In genomic region chr14:23159516-23159915, GRCh38 we compare ENCODE assay signal across 17 cellular contexts. TPM values are rescaled to one million over a fixed set of nuclear protein-coding genes. Genes with fewer than 3 reads are reported as not detected.
"Had no signal": no experiment of that assay in that cellular context is flagged by ENCODE, and none has a peak within 500 bp of the region (broad histone marks: within the 10 kb centered on the region; RNA-seq: fewer than 3 reads in every experiment).

No MANE protein-coding gene starts in this region.

- H3K9me3 ChIP-seq: esophagus squamous epithelium, gastrocnemius medialis, heart right ventricle, left ventricle myocardium inferior, stomach, thyroid gland had no signal

- H3K27ac ChIP-seq: left ventricle myocardium inferior had no signal

- H3K27me3 ChIP-seq: esophagus squamous epithelium, gastrocnemius medialis, heart right ventricle, stomach, thyroid gland had no signal

- ATAC-seq: activated naive CD4-positive, alpha-beta T cell treated with anti-CD3 and anti-CD28 coated beads, Interleukin-2, amount 50 U/mL, for 72 hours; gastrocnemius medialis; heart right ventricle; T-helper 17 cell had no signal

- H3K4me3 ChIP-seq: esophagus squamous epithelium, gastrocnemius medialis, heart right ventricle, left ventricle myocardium inferior, stomach, thyroid gland had no signal

- H3K36me3 ChIP-seq: heart right ventricle, left ventricle myocardium inferior, thyroid gland had no signal

- DNase-seq: activated CD4-positive, alpha-beta T cell treated with anti-CD3 and anti-CD28 coated beads, Interleukin-2, amount 50 U/mL, for 1 hour; esophagus squamous epithelium; gastrocnemius medialis; heart right ventricle; kidney; left ventricle myocardium inferior; mesendoderm; stimulated activated CD4-positive, alpha-beta T cell treated with anti-CD3 and anti-CD28 coated beads, Interleukin-15, amount 100 ng/mL, for 24 hours; stimulated activated CD4-positive, alpha-beta T cell treated with anti-CD3 and anti-CD28 coated beads, Interleukin-4, amount 100 ng/mL, for 24 hours; stomach; T-helper 17 cell; thyroid gland had no signal

RNA-seq across cellular contexts. Expression of gene CEBPE, which starts 40.5 kb away (rescaled TPM):
- total RNA-seq: bronchial epithelial cell, esophagus squamous epithelium, gastrocnemius medialis, kidney, left ventricle myocardium inferior, neural crest cell, stomach, thyroid gland had no signal

RNA-seq across cellular contexts. Expression of gene CIROP, which starts 54.7 kb away (rescaled TPM):
- total RNA-seq: activated CD8-positive, alpha-beta memory T cell treated with anti-CD3 and anti-CD28 coated beads for 36 hours; activated naive CD4-positive, alpha-beta T cell treated with anti-CD3 and anti-CD28 coated beads, Interleukin-2, amount 50 U/mL, for 72 hours; bronchial epithelial cell; gastrocnemius medialis; heart right ventricle; kidney; left ventricle myocardium inferior; neural crest cell; skeletal muscle tissue; stomach; T-helper 17 cell had no signal
